In the genomic region with DNA sequence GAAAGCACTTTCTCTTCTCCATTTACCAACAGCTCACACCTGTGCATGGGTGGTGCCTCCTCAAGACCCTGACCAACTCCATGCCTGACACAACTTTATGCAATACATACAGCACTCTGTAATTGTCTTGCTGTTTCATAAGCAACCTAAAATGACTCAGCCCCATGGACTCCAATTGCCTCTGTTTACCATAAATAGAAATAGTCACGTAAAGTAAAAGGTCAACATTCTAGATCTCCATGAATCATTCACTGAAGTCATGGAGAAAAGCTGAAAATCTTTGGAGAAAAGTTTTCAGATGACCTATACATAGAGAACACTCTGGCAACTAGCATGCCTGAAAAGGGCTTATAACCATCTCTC, we compare ENCODE assay signal across 11 cellular contexts.
DNase-seq lines count a peak whose midpoint lies in the region; ATAC-seq and TF ChIP-seq lines count a peak whose summit lies in the region.
"Had no signal": no experiment of that assay in that cellular context is flagged by ENCODE, and none has a peak within 500 bp of the region (broad histone marks: within the 10 kb centered on the region; RNA-seq: fewer than 3 reads in every experiment).

No MANE protein-coding gene starts in this region.

- peaks cover 8% of the 10 kb centered on the region for H3K36me3 Mint-ChIP-seq in Caco-2 (ENCODE audit: insufficient read depth, unreplicated experiment)

- TF ChIP-seq POLR2A in testis (IDR thresholded peaks at IDR 0.05), result no peak

- no peaks in the 10 kb centered on the region for H3K9me3 ChIP-seq in Caco-2
- no peaks in the 10 kb centered on the region for H3K9me3 ChIP-seq in testis

- no peaks in the 10 kb centered on the region; the same call in 1 of the 2 replicates for H3K36me3 ChIP-seq in Caco-2 (ENCODE audit: control insufficient read depth, insufficient read depth, low read length)
- H3K36me3 ChIP-seq in testis (ENCODE audit: low read depth, missing control alignments), result no peaks in the 10 kb centered on the region

- peak overlapping the region; percentile 24 for H3K27ac Mint-ChIP-seq in Caco-2 (ENCODE audit: unreplicated experiment)

- peak overlapping the region in 1 of 2 donors; percentile 30 for H3K27ac ChIP-seq in testis

- H3K4me1 Mint-ChIP-seq in Caco-2 (ENCODE audit: low read depth, unreplicated experiment), result peaks cover 17% of the 10 kb centered on the region

- H3K4me1 ChIP-seq in Caco-2, result peaks cover 6% of the 10 kb centered on the region; the same call in 1 of the 2 replicates
- H3K4me1 ChIP-seq in testis, result peaks cover 4% of the 10 kb centered on the region

- H3K27me3 ChIP-seq in Caco-2 (replicated peaks; ENCODE audit: control insufficient read depth, insufficient read depth, low read length), result no peaks in the 10 kb centered on the region
- no peaks in the 10 kb centered on the region for H3K27me3 ChIP-seq in testis

- CTCF ChIA-PET in Caco-2 (lab: Charles Lee), result no interaction called here

- H3K27me3 Mint-ChIP-seq in Caco-2 (ENCODE audit: insufficient read depth, unreplicated experiment), result no peaks in the 10 kb centered on the region

- H3K4me3 ChIP-seq in Caco-2 (ENCODE audit: low read depth, low read length) (no peak overlapping the region), epithelial cell of esophagus (ENCODE audit: low read length) (no peak overlapping the region), testis (no peak overlapping the region)

- POLR2A ChIA-PET in Caco-2 (lab: Charles Lee), result no interaction called here

- no peaks in the 10 kb centered on the region for H3K9me3 Mint-ChIP-seq in Caco-2 (ENCODE audit: unreplicated experiment)

- peak in 1 of 2 experiments; percentile 2 for DNase-seq in Caco-2
- peak; percentile 46 to 65 for DNase-seq in NOMO-1 (lab: John Stamatoyannopoulos, UW; ENCODE audit: unreplicated experiment in 2 of 2)
- DNase-seq in epithelial cell of esophagus (ENCODE audit: low read depth), result peak; percentile 93
- DNase-seq in non-pigmented ciliary epithelial cell (ENCODE audit: low read depth), result peak; percentile 94
- no peak for DNase-seq in testis
- no peak for DNase-seq in KG1 (lab: John Stamatoyannopoulos, UW)
- no peak for DNase-seq in activated CD4-positive, alpha-beta T cell treated with anti-CD3 and anti-CD28 coated beads, Interleukin-2, amount 50 U/mL, for 4 hours
- DNase-seq: activated naive CD4-positive, alpha-beta T cell treated with anti-CD3 and anti-CD28 coated beads, Interleukin-2, amount 50 U/mL, for 16 hours; DND-41; T-helper 2 cell had no signal

- no TSS peak for BruUV-seq in Caco-2 (replicated peaks; lab: Mats Ljungman, UMichigan)

- WGBS in testis, 2 donors, result 48 to 76% methylated on average over 1 of the region's 1 CpG

- intact Hi-C loops in Caco-2 (cut with micrococcal nuclease; ENCODE audit: unreplicated experiment) (no loop called here), testis (cut with DNase I; ENCODE audit: low total_unique reads) (no loop called here)

- ATAC-seq in HG03108 (IDR thresholded peaks at IDR 0.05; ENCODE audit: unreplicated experiment), result no peak

- H3K4me3 Mint-ChIP-seq in Caco-2 (ENCODE audit: unreplicated experiment), result no peak overlapping the region

- TF ChIP-seq CTCF in Caco-2 (IDR thresholded peaks at IDR 0.05; ENCODE audit: insufficient read depth in 1 of 2, low read depth in 1 of 2, low read length in 1 of 2, severe bottlenecking in 1 of 2, unreplicated experiment in 1 of 2) (no peak), epithelial cell of esophagus (IDR thresholded peaks at IDR 0.05; ENCODE audit: insufficient read depth, low read depth, low read length, missing control alignments) (no peak), testis (IDR thresholded peaks at IDR 0.05) (no peak)

Comparison
In these comparisons a context has a peak if more than half of its experiments do, and no peak if none do; other contexts are left out.
1. DNase-seq: peak in NOMO-1 (2 of 2), epithelial cell of esophagus (single experiment) and non-pigmented ciliary epithelial cell (single experiment); none in testis (single experiment), KG1 (single experiment) and activated CD4-positive, alpha-beta T cell treated with anti-CD3 and anti-CD28 coated beads, Interleukin-2, amount 50 U/mL, for 4 hours (0 of 2).